In the genomic region with DNA sequence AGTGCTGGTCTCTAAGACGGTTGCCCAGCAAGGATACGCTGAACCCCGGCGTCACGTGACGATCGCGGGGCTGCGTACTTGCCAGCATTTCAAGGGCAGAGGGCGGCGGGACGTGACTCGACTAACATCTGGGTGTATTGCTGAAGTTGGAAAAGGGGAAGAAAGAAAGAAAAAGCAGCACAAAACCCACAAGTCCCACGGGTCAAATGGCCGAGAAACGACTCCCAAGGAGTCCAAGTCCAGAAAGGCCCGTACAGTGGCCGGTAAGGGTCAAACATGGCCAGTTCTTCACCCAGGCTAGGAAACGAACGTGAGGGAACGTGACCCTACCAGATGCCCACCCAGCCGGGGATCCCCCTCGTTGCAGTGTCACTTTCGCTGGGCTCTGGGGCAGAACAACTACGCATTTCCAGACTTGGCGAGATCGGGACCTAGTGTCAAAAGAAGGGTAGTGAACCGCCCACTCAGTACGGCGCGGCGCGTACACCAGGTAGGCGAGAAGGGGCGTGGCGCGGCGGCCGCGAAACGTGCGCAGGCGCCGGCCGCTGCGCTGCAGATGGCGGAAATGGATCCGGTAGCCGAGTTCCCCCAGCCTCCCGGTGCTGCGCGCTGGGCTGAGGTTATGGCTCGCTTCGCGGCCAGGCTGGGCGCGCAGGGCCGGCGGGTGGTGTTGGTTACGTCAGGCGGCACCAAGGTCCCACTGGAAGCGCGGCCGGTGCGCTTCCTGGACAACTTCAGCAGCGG, we compare ENCODE assay signal across 8 cellular contexts. TPM values are rescaled to one million over a fixed set of nuclear protein-coding genes. Genes with fewer than 3 reads are reported as not detected.
A peak's percentile ranks its signal among the peaks of the same experiment; 100 is the strongest.
DNase-seq lines count a peak whose midpoint lies in the region; ATAC-seq, FAIRE-seq and TF ChIP-seq lines count a peak whose summit lies in the region.

A gene (plus strand): TSS at position 534 of the 744 bp plus-strand sequence. CDS start 23 bp downstream, at position 557.
A gene with protein sequence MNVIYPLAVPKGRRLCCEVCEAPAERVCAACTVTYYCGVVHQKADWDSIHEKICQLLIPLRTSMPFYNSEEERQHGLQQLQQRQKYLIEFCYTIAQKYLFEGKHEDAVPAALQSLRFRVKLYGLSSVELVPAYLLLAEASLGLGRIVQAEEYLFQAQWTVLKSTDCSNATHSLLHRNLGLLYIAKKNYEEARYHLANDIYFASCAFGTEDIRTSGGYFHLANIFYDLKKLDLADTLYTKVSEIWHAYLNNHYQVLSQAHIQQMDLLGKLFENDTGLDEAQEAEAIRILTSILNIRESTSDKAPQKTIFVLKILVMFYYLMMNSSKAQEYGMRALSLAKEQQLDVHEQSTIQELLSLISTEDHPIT (minus strand): TSS at position 13 of the 744 bp plus-strand sequence. CDS start 25 bp downstream, outside the sequence.

- no peak for TF ChIP-seq CTCF in vagina (IDR thresholded peaks at IDR 0.05)

- peak; percentile 94 for TF ChIP-seq POLR2A in GM12891 (IDR thresholded peaks at IDR 0.05; ENCODE audit: low read depth, low read length)
- peak in 1 of 2 donors; percentile 51 for TF ChIP-seq POLR2A in vagina (IDR thresholded peaks at IDR 0.05)

- peaks cover 0 to 19% of the 10 kb centered on the region in 2 donors for H3K36me3 ChIP-seq in vagina

- H3K27me3 ChIP-seq in right cardiac atrium (ENCODE audit: control insufficient read depth, insufficient read depth) (no peaks in the 10 kb centered on the region), vagina (no peaks in the 10 kb centered on the region)

- intact Hi-C loops in right cardiac atrium (cut with DNase I) (no loop called here), vagina (cut with DNase I) (no loop called here)

- ATAC-seq in HG02759 (IDR thresholded peaks at IDR 0.05; ENCODE audit: unreplicated experiment) (peak; percentile 87), right cardiac atrium (peak; percentile 96)

- H3K4me3 ChIP-seq in right cardiac atrium (ENCODE audit: low read length) (peak within 1 kb of the TSS; percentile 80), vagina (peak within 1 kb of the TSS; percentile 75 to 77)

- H3K27ac ChIP-seq in right cardiac atrium (ENCODE audit: low read length), result peak within 1 kb of the TSS; percentile 63
- H3K27ac ChIP-seq in vagina, result peak within 1 kb of the TSS; percentile 77

- DNase-seq in GM12891 (ENCODE audit: insufficient read length, low spot score) (peak; percentile 86), NCI-H1417 (lab: John Stamatoyannopoulos, UW) (peak; percentile 90 to 99 (median 97)), T-helper 1 cell (peak; percentile 81 to 93 (median 88)), amygdala (lab: John Stamatoyannopoulos, UW) (peak in 55 of 56 donors; percentile 54 to 92 (median 82)), right cardiac atrium (peak; percentile 88 to 96 (median 93)), putamen (ENCODE audit: low spot score) (peak; percentile 82), vagina (ENCODE audit: extremely low spot score in 2 of 2) (peak in 1 of 2 donors; percentile 91)

- H3K4me1 ChIP-seq in right cardiac atrium (ENCODE audit: control insufficient read depth, insufficient read depth, low read length) (peaks cover 2% of the 10 kb centered on the region), vagina (peaks cover 26% of the 10 kb centered on the region)

- WGBS in right cardiac atrium, result under 1% methylated on average over 66 of the region's 66 CpGs

- H3K9me3 ChIP-seq in right cardiac atrium (ENCODE audit: control insufficient read depth, low read length) (no peaks in the 10 kb centered on the region), vagina (no peaks in the 10 kb centered on the region)

- peak; percentile 98 for FAIRE-seq in GM12891 (lab: Jason Lieb, UNC)

TF ChIP-seq in GM12891, 5 proteins besides CTCF, POLR2A, EP300 and RAD21:
- TF ChIP-seq TAF1 (IDR thresholded peaks at IDR 0.05; ENCODE audit: low read depth, low read length) (peak; percentile 77), POU2F2 (IDR thresholded peaks at IDR 0.05; ENCODE audit: low read depth, low read length) (no peak), SPI1 (IDR thresholded peaks at IDR 0.05; ENCODE audit: low read depth, low read length) (no peak; the same call in 1 of the 2 replicates), POLR2AphosphoS5 (IDR thresholded peaks at IDR 0.05; ENCODE audit: low read depth, low read length) (peak; percentile 93), PAX5 (IDR thresholded peaks at IDR 0.05; ENCODE audit: insufficient read depth, low read length, severe bottlenecking) (peak; percentile 30)

RNA-seq across cellular contexts. Expression of the first gene that starts in this region (rescaled TPM):
- 49.1 TPM for polyA plus RNA-seq in GM12891 (2012; ENCODE audit: low read depth, missing spikeins)
- 10 to 100 TPM; 36.6 to 46.2 (median 40.6) TPM for total RNA-seq in right cardiac atrium
- 63.5 TPM for polyA plus RNA-seq in right cardiac atrium
- total RNA-seq in vagina, result 48.9 TPM

RNA-seq across cellular contexts. Expression of the second gene that starts in this region (rescaled TPM):
- polyA plus RNA-seq in GM12891 (2012; ENCODE audit: low read depth, missing spikeins), result 0.63 TPM
- total RNA-seq in right cardiac atrium (1 to 10 TPM in 2 of 4 donors, under 1 TPM in 2; 0.56 to 2.1 (median 1.2) TPM), vagina (not detected)
- polyA plus RNA-seq in right cardiac atrium, result 1.7 TPM
